In the genomic region with DNA sequence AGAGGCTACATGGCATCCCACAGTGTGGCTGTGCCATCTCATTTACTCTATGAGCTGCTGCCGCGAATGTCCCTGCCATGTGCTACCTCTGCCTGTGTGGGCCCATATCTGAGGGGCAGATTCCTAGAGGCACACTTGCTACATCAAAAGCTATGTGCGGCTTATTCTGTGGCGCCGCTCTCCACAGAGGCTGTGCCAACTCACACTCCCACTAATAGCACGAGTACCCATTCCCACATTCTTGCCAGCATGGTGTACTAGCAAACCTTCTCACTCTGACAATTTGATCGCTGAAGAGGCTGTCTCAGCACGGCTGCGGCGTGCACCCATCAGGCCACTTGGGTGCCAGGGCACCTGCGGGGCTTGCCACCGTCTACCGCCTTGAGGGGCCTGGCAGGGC, we compare ENCODE assay signal across 26 cellular contexts. TPM values are rescaled to one million over a fixed set of nuclear protein-coding genes. Genes with fewer than 3 reads are reported as not detected.
DNase-seq lines count a peak whose midpoint lies in the region; ATAC-seq and TF ChIP-seq lines count a peak whose summit lies in the region.
"Had no signal": no experiment of that assay in that cellular context is flagged by ENCODE, and none has a peak within 500 bp of the region (broad histone marks: within the 10 kb centered on the region; RNA-seq: fewer than 3 reads in every experiment).

No MANE protein-coding gene starts in this region.

- 94% methylated on average over 13 of the region's 13 CpGs for WGBS in aorta, 2 donors

- ATAC-seq in left lung (peak; percentile 65), aorta (ENCODE audit: low FRiP score) (no peak)

- H3K4me3 ChIP-seq in left lung (no peak overlapping the region), aorta (ENCODE audit: low read length in 2 of 2) (no peak overlapping the region)
- H3K4me3 ChIP-seq: GM23248, Peyer's patch had no signal

- TF ChIP-seq CTCF in left lung (IDR thresholded peaks at IDR 0.05) = no peak

- peaks cover 0 to 9% of the 10 kb centered on the region in 2 donors for H3K9me3 ChIP-seq in left lung
- no peaks in the 10 kb centered on the region for H3K9me3 ChIP-seq in aorta (ENCODE audit: control insufficient read depth, low read length)
- H3K9me3 ChIP-seq: BE2C had no signal

- H3K27ac ChIP-seq in left lung = no peak overlapping the region
- no peak overlapping the region for H3K27ac ChIP-seq in aorta (ENCODE audit: low read depth in 1 of 2, low read length in 2 of 2)
- H3K27ac ChIP-seq: 22Rv1, GM23248, Peyer's patch had no signal

- intact Hi-C loops in left lung (cut with DNase I) (no loop called here), posterior cingulate gyrus (cut with DNase I) (no loop called here), aorta (cut with DNase I) (no loop called here)

- peaks cover 0 to 3% of the 10 kb centered on the region in 2 donors for H3K36me3 ChIP-seq in left lung
- H3K36me3 ChIP-seq in aorta (ENCODE audit: control insufficient read depth in 1 of 2, insufficient read depth in 2 of 2, low read length in 1 of 2) = no peaks in the 10 kb centered on the region
- H3K36me3 ChIP-seq: BE2C, Peyer's patch had no signal

- DNase-seq in DMS79 treated with DMSO at 0.1 percent for 48 hours (lab: John Stamatoyannopoulos, UW) (peak; percentile 13), DMS79 (lab: John Stamatoyannopoulos, UW) (no peak), NCI-H1105 (lab: John Stamatoyannopoulos, UW) (peak; percentile 77), left lung (no peak), posterior cingulate gyrus (peak in 7 of 10 donors; percentile 38 to 91 (median 60)), putamen (ENCODE audit: low spot score) (no peak), aorta (no peak), NCI-H446 treated with DMSO at 0.1 percent for 48 hours (lab: John Stamatoyannopoulos, UW) (no peak)
- DNase-seq: BE2C, Calu3, GM23248, H7, KBM-7, MV-4-11, NCI-H1694, NCI-H2081 treated with DMSO at 0.1 percent for 48 hours, NCI-H446, NCI-H526 treated with DMSO at 0.1 percent for 48 hours, OCI-M1, Peyer's patch, SHP77 treated with DMSO at 0.1 percent for 48 hours had no signal

- H3K4me1 ChIP-seq in left lung = peaks cover 0 to 8% of the 10 kb centered on the region in 2 donors
- no peaks in the 10 kb centered on the region for H3K4me1 ChIP-seq in aorta (ENCODE audit: control insufficient read depth in 1 of 2, insufficient read depth in 2 of 2, low read length in 2 of 2)
- H3K4me1 ChIP-seq: BE2C, Peyer's patch had no signal

- no peaks in the 10 kb centered on the region for H3K27me3 ChIP-seq in left lung
- no peaks in the 10 kb centered on the region for H3K27me3 ChIP-seq in aorta (ENCODE audit: control insufficient read depth in 1 of 2, insufficient read depth in 2 of 2, low read length in 1 of 2)
- H3K27me3 ChIP-seq: BE2C, Peyer's patch had no signal

RNA-seq across cellular contexts. Expression of gene MUSTN1, which starts 31.2 kb away (rescaled TPM):
- 1 to 10 TPM; 1.2 to 7.5 TPM for total RNA-seq in left lung
- total RNA-seq in aorta = 10 to 100 TPM; 56.8 to 86.6 TPM
- 100 to 1,000 TPM in 1 of 2 donors, 10 to 100 TPM in 1; 29.7 to 474 TPM for polyA plus RNA-seq in aorta
- total RNA-seq: Daoy, G401, GM23248, LHCN-M2, MCF 10A had no signal
- polyA plus RNA-seq: GM23248 had no signal

RNA-seq across cellular contexts. Expression of gene STIMATE, which starts 31.4 kb away (rescaled TPM):
- total RNA-seq in left lung (10 to 100 TPM; 21.0 to 28.3 TPM), aorta (10 to 100 TPM; 36.6 to 38.6 TPM)
- 10 to 100 TPM; 17.7 to 26.6 TPM for polyA plus RNA-seq in aorta

RNA-seq across cellular contexts. Expression of gene ITIH4, which starts 35.5 kb away (rescaled TPM):
- total RNA-seq in left lung = 10 to 100 TPM; 10.1 to 10.2 TPM
- 10 to 100 TPM; 55.4 to 88.7 TPM for total RNA-seq in aorta
- 100 to 1,000 TPM in 1 of 2 donors, 10 to 100 TPM in 1; 25.0 to 368 TPM for polyA plus RNA-seq in aorta
- polyA plus RNA-seq: GM23248 had no signal

Comparison
In these comparisons a context has a peak if more than half of its experiments do, and no peak if none do; other contexts are left out.
1. DNase-seq: peak in DMS79 treated with DMSO at 0.1 percent for 48 hours (single experiment), NCI-H1105 (single experiment) and posterior cingulate gyrus (7 of 10); none in DMS79 (single experiment), left lung (0 of 2), putamen (single experiment), aorta (0 of 2) and NCI-H446 treated with DMSO at 0.1 percent for 48 hours (single experiment).
2. RNA of gene MUSTN1, which starts 31.2 kb away (total RNA-seq): 56.8 to 86.6 TPM in aorta; 1.2 to 7.5 TPM in left lung; every median in the first group is over 4 times any median in the second.
3. RNA of gene ITIH4, which starts 35.5 kb away (total RNA-seq): 55.4 to 88.7 TPM in aorta; 10.1 to 10.2 TPM in left lung; every median in the first group is over 4 times any median in the second.